In the genomic region with DNA sequence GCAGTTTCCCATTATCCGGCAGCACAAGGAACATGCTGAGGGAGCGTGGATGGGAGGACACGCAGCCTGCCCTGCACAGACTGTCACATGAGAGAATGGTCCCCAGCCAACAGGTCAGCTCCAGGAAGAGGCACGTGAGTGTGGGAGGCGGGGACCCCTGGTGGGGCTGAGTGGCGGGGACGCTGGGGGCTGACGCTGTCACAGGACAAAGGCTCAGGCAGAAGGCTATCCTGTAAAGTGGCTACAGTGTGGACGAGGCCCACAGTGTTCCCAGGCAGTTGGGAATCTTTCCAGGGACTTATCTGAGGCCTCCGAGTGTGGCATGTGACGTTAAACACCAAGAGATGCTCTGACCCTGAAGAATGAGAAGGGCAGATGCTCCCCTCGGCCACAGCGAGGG, we compare ENCODE assay signal across 1 cellular context.
TF ChIP-seq lines count a peak whose summit lies in the region.

No MANE protein-coding gene starts in this region.

TF ChIP-seq in K562, 482 proteins besides CTCF, POLR2A, EP300 and RAD21:
- peak; percentile 22; the same call in 1 of the 2 replicates for TF ChIP-seq BHLHE40 (IDR thresholded peaks at IDR 0.05; ENCODE audit: low read length)
- TF ChIP-seq ZNF75A (CRISPR knock-in tag; IDR thresholded peaks at IDR 0.05): no peak
- TF ChIP-seq XRCC4 (IDR thresholded peaks at IDR 0.05; ENCODE audit: extremely low read depth, insufficient read depth, insufficient read length): no peak
